In genomic region chr19:36116344-36116637, GRCh38 we compare ENCODE assay signal across 9 cellular contexts. TPM values are rescaled to one million over a fixed set of nuclear protein-coding genes. Genes with fewer than 3 reads are reported as not detected.
DNase-seq lines count a peak whose midpoint lies in the region; ATAC-seq and TF ChIP-seq lines count a peak whose summit lies in the region.
"Had no signal": no experiment of that assay in that cellular context is flagged by ENCODE, and none has a peak within 500 bp of the region (broad histone marks: within the 10 kb centered on the region; RNA-seq: fewer than 3 reads in every experiment).

No MANE protein-coding gene starts in this region.

- CTCF ChIA-PET in RWPE1 (lab: Yijun Ruan, JAX) = no interaction called here

- DNase-seq in GM06990 (ENCODE audit: extremely low read depth, insufficient read length) (no peak), RWPE1 (ENCODE audit: low spot score) (no peak), psoas muscle (no peak), NCI-H1930 (lab: John Stamatoyannopoulos, UW) (no peak), G401 (ENCODE audit: low spot score) (no peak)
- DNase-seq: NCI-H345 had no signal

- H3K36me3 ChIP-seq in GM06990 (ENCODE audit: control insufficient read depth, insufficient read depth, low read length) (peaks cover 17% of the 10 kb centered on the region), esophagus (ENCODE audit: control insufficient read depth in 2 of 2, insufficient read depth in 2 of 2, low read length in 1 of 2) (peaks cover 3 to 25% of the 10 kb centered on the region in 2 donors), psoas muscle (ENCODE audit: insufficient read depth in 1 of 2, low read depth in 1 of 2) (peaks cover 2 to 65% of the 10 kb centered on the region in 2 donors)

- in situ Hi-C loops in G401 (cut with HindIII; ENCODE audit: low sequenced_read_pairs) = no loop called here

- peak overlapping the region; percentile 91 for H3K27ac ChIP-seq in RWPE1
- H3K27ac ChIP-seq in esophagus (ENCODE audit: low read depth in 2 of 2, low read length in 1 of 2) = peak overlapping the region in 1 of 2 donors; percentile 97
- H3K27ac ChIP-seq in psoas muscle = peak overlapping the region; percentile 89

- H3K4me3 ChIP-seq in GM06990 (replicated peaks; ENCODE audit: low read depth, low read length) (peak overlapping the region; percentile 98), esophagus (ENCODE audit: low read depth in 1 of 2, low read length in 2 of 2) (peak overlapping the region; percentile 75 to 79), psoas muscle (peak overlapping the region; percentile 93)

- H3K27me3 ChIP-seq in GM06990 (replicated peaks; ENCODE audit: control insufficient read depth, insufficient read depth, low read length) = no peaks in the 10 kb centered on the region
- H3K27me3 ChIP-seq in esophagus (ENCODE audit: control insufficient read depth in 1 of 2, insufficient read depth in 2 of 2, low read length in 2 of 2) = no peaks in the 10 kb centered on the region
- H3K27me3 ChIP-seq in psoas muscle (ENCODE audit: insufficient read depth in 3 of 3, low read length in 2 of 3) = no peaks in the 10 kb centered on the region

- WGBS in esophagus, 2 donors = 91 to 100% methylated on average over 1 of the region's 1 CpG
- 93 to 94% (median 93%) methylated on average over 1 of the region's 1 CpG for WGBS in psoas muscle, 3 donors

- ATAC-seq in psoas muscle (no peak), GM18858 (IDR thresholded peaks at IDR 0.05; ENCODE audit: unreplicated experiment) (no peak), GM18873 (IDR thresholded peaks at IDR 0.05; ENCODE audit: low FRiP score, unreplicated experiment) (no peak)

- TF ChIP-seq CTCF in GM06990 (IDR thresholded peaks at IDR 0.05; ENCODE audit: insufficient read depth, low read length, poor library complexity, severe bottlenecking) = no peak
- no peak for TF ChIP-seq CTCF in RWPE1 (conservative IDR thresholded peaks at IDR 0.05; ENCODE audit: low read depth)
- no peak for TF ChIP-seq CTCF in psoas muscle (IDR thresholded peaks at IDR 0.05)

- POLR2A ChIA-PET in RWPE1 (lab: Yijun Ruan, JAX; ENCODE audit: low non-redundant PET) = no interaction called here

- H3K9me3 ChIP-seq in esophagus (ENCODE audit: control insufficient read depth in 2 of 2, insufficient read depth in 1 of 2, low read depth in 1 of 2, low read length in 1 of 2) (no peaks in the 10 kb centered on the region), psoas muscle (no peaks in the 10 kb centered on the region)

- intact Hi-C loops in psoas muscle (cut with DNase I) = loop anchor here in 1 of 2 donors (10.0 kb wide), 1 partner anchor 121 kb away; the partner anchor contains the start of gene SDHAF1

- peaks cover 0 to 18% of the 10 kb centered on the region in 2 donors for H3K4me1 ChIP-seq in esophagus (ENCODE audit: control insufficient read depth in 2 of 2, insufficient read depth in 2 of 2, low read length in 1 of 2)
- H3K4me1 ChIP-seq in psoas muscle = peaks cover 15% of the 10 kb centered on the region

RNA-seq across cellular contexts. Expression of gene TBCB, which starts 1.0 kb away (rescaled TPM):
- polyA plus RNA-seq in esophagus (100 to 1,000 TPM; 100 to 149 TPM), psoas muscle (100 to 1,000 TPM in 1 of 3 donors, 10 to 100 TPM in 2; 65.9 to 115 (median 80.4) TPM)
- 10 to 100 TPM; 44.4 to 67.2 (median 57.8) TPM for total RNA-seq in psoas muscle
- 314 and 477 TPM in 2 replicates for total RNA-seq in G401 (2014; rRNA removed; shearing (Covaris generic))

RNA-seq across cellular contexts. Expression of gene POLR2I, which starts 1.6 kb away (rescaled TPM):
- polyA plus RNA-seq in esophagus (10 to 100 TPM; 66.7 to 77.8 TPM), psoas muscle (100 to 1,000 TPM in 2 of 3 donors, 10 to 100 TPM in 1; 99.4 to 130 (median 126) TPM)
- total RNA-seq in psoas muscle = 100 to 1,000 TPM in 3 of 4 donors, 10 to 100 TPM in 1; 89.7 to 126 (median 110) TPM
- 120 and 122 TPM in 2 replicates for total RNA-seq in G401 (2014; rRNA removed; shearing (Covaris generic))

RNA-seq across cellular contexts. Expression of gene OVOL3, which starts 5.3 kb away (rescaled TPM):
- under 1 TPM in 1 of 2 donors, not detected in 1; 0.16 TPM for polyA plus RNA-seq in esophagus
- not detected for total RNA-seq in psoas muscle
- under 1 TPM in 1 of 3 donors, not detected in 2; 0.13 TPM for polyA plus RNA-seq in psoas muscle
- not detected in 2 replicates for total RNA-seq in G401 (2014; rRNA removed; shearing (Covaris generic))

RNA-seq across cellular contexts. Expression of gene CAPNS1, which starts 23.6 kb away (rescaled TPM):
- polyA plus RNA-seq in esophagus (1,000 to 10,000 TPM in 1 of 2 donors, 100 to 1,000 TPM in 1; 919 to 1,019 TPM), psoas muscle (100 to 1,000 TPM; 464 to 484 (median 475) TPM)
- total RNA-seq in psoas muscle = 100 to 1,000 TPM; 465 to 626 (median 571) TPM
- total RNA-seq in G401 (2014; rRNA removed; shearing (Covaris generic)) = 266 and 370 TPM in 2 replicates

RNA-seq across cellular contexts. Expression of gene COX7A1, which starts 36.0 kb away (rescaled TPM):
- polyA plus RNA-seq in esophagus (10 to 100 TPM; 17.3 to 22.9 TPM), psoas muscle (1,000 to 10,000 TPM in 1 of 3 donors, 100 to 1,000 TPM in 2; 571 to 1,031 (median 717) TPM)
- total RNA-seq in psoas muscle = 1,000 to 10,000 TPM; 1,453 to 1,741 (median 1,623) TPM
- not detected in 2 replicates for total RNA-seq in G401 (2014; rRNA removed; shearing (Covaris generic))
